ENCODE assay signal across 14 cellular contexts in genomic region chr3:120496278-120496975, GRCh38. TPM values are rescaled to one million over a fixed set of nuclear protein-coding genes. Genes with fewer than 3 reads are reported as not detected.
DNase-seq lines count a peak whose midpoint lies in the region; ATAC-seq, FAIRE-seq and TF ChIP-seq lines count a peak whose summit lies in the region.
"Had no signal": no experiment of that assay in that cellular context is flagged by ENCODE, and none has a peak within 500 bp of the region (broad histone marks: within the 10 kb centered on the region; RNA-seq: fewer than 3 reads in every experiment).

No MANE protein-coding gene starts in this region.

- H3K4me1 ChIP-seq in aorta (ENCODE audit: control insufficient read depth in 1 of 2, insufficient read depth in 2 of 2, low read length in 2 of 2) = peaks cover 0 to 1% of the 10 kb centered on the region in 2 donors
- H3K4me1 ChIP-seq: colonic mucosa had no signal

- no peak overlapping the region for H3K4me3 Mint-ChIP-seq in chondrocyte (ENCODE audit: unreplicated experiment)
- H3K4me3 Mint-ChIP-seq: immature natural killer cell had no signal

- H3K9me3 Mint-ChIP-seq in chondrocyte (ENCODE audit: low read depth) = peaks cover 14% of the 10 kb centered on the region

- no peaks in the 10 kb centered on the region for H3K9me3 ChIP-seq in aorta (ENCODE audit: control insufficient read depth, low read length)
- H3K9me3 ChIP-seq: colonic mucosa had no signal

- H3K4me3 ChIP-seq in kidney epithelial cell (ENCODE audit: low read depth, low read length) (no peak overlapping the region), aorta (ENCODE audit: low read length in 2 of 2) (no peak overlapping the region)
- H3K4me3 ChIP-seq: colonic mucosa had no signal

- H3K27me3 ChIP-seq in kidney epithelial cell (ENCODE audit: control insufficient read depth, insufficient read depth, low read length) (no peaks in the 10 kb centered on the region), aorta (ENCODE audit: control insufficient read depth in 1 of 2, insufficient read depth in 2 of 2, low read length in 1 of 2) (no peaks in the 10 kb centered on the region)
- H3K27me3 ChIP-seq: colonic mucosa had no signal

- H3K4me1 Mint-ChIP-seq in chondrocyte (ENCODE audit: low read depth) = peaks cover 48% of the 10 kb centered on the region
- H3K4me1 Mint-ChIP-seq: immature natural killer cell had no signal

- no peak for FAIRE-seq in GM12891 (lab: Jason Lieb, UNC)

- H3K27ac ChIP-seq in aorta (ENCODE audit: low read depth in 1 of 2, low read length in 2 of 2) = peak overlapping the region; percentile 23 to 80
- H3K27ac ChIP-seq: colonic mucosa had no signal

- peaks cover 3% of the 10 kb centered on the region for H3K36me3 Mint-ChIP-seq in chondrocyte (ENCODE audit: low read depth)

- intact Hi-C loops in Right ventricle myocardium inferior (cut with DNase I) (no loop called here), cardiac septum (cut with DNase I) (loop anchor here (5.0 kb wide), 1 partner anchor 44 kb away; the partner anchor contains the start of gene FSTL1), aorta (cut with DNase I) (loop anchor here (5.0 kb wide), 3 partner anchors 34 to 49 kb away; partner anchors contain the start of gene FSTL1 (in 1 of the 2))

- WGBS in aorta, 2 donors = 10 to 17% methylated on average over 3 of the region's 3 CpGs

- H3K27ac Mint-ChIP-seq in chondrocyte (ENCODE audit: unreplicated experiment) = peak overlapping the region; percentile 81
- H3K27ac Mint-ChIP-seq: immature natural killer cell had no signal

- no peaks in the 10 kb centered on the region for H3K27me3 Mint-ChIP-seq in chondrocyte (ENCODE audit: low read depth)

- TF ChIP-seq CTCF in chondrocyte (IDR thresholded peaks at IDR 0.05) = no peak
- TF ChIP-seq CTCF in kidney epithelial cell (IDR thresholded peaks at IDR 0.05; ENCODE audit: insufficient read depth, low read length, poor library complexity, severe bottlenecking) = no peak

- DNase-seq in Right ventricle myocardium inferior (ENCODE audit: missing footprints) (no peak), cardiac septum (ENCODE audit: low spot score) (no peak), chondrocyte (ENCODE audit: low spot score) (no peak), kidney epithelial cell (ENCODE audit: low read depth) (peak; percentile 34), aorta (no peak), GM12891 (ENCODE audit: insufficient read length, low spot score) (no peak)
- DNase-seq in NK-92 treated with Interleukin-12 subunit alpha and Interleukin-12 subunit beta, amount 100 ng/mL, for 24 hours (lab: John Stamatoyannopoulos, UW) = no peak
- DNase-seq: 8988T, activated T-cell treated with anti-CD3 and anti-CD28 coated beads for 4 hours, colonic mucosa, immature natural killer cell, NCI-H526, T-helper 9 cell had no signal

- H3K36me3 ChIP-seq in kidney epithelial cell (ENCODE audit: control insufficient read depth, insufficient read depth, low read length) (no peaks in the 10 kb centered on the region), aorta (ENCODE audit: control insufficient read depth in 1 of 2, insufficient read depth in 2 of 2, low read length in 1 of 2) (peaks cover 0 to 2% of the 10 kb centered on the region in 2 donors)
- H3K36me3 ChIP-seq: colonic mucosa had no signal

- ATAC-seq in Right ventricle myocardium inferior = peak; percentile 45
- peak; percentile 69 for ATAC-seq in aorta (ENCODE audit: low FRiP score)
- no peak for ATAC-seq in GM21423 (IDR thresholded peaks at IDR 0.05; ENCODE audit: unreplicated experiment)

- TF ChIP-seq POLR2A in GM12891 (IDR thresholded peaks at IDR 0.05; ENCODE audit: low read depth, low read length) = no peak

TF ChIP-seq in GM12891, 5 proteins besides CTCF, POLR2A, EP300 and RAD21:
- no peak for TF ChIP-seq SPI1 (IDR thresholded peaks at IDR 0.05; ENCODE audit: low read depth, low read length)
- TF ChIP-seq PAX5 (IDR thresholded peaks at IDR 0.05; ENCODE audit: insufficient read depth, low read length, severe bottlenecking) = no peak
- no peak for TF ChIP-seq POU2F2 (IDR thresholded peaks at IDR 0.05; ENCODE audit: low read depth, low read length)
- TF ChIP-seq TAF1 (IDR thresholded peaks at IDR 0.05; ENCODE audit: low read depth, low read length) = no peak
- no peak for TF ChIP-seq POLR2AphosphoS5 (IDR thresholded peaks at IDR 0.05; ENCODE audit: low read depth, low read length)

RNA-seq across cellular contexts. Expression of gene FSTL1, which starts 45.6 kb away (rescaled TPM):
- total RNA-seq in Right ventricle myocardium inferior = 217 TPM
- 140 TPM for total RNA-seq in cardiac septum
- 2,561 to 3,511 TPM (median 3,398 TPM) in 3 replicates for total RNA-seq in chondrocyte
- total RNA-seq in kidney epithelial cell = 142 and 163 TPM in 2 replicates
- total RNA-seq in aorta = 100 to 1,000 TPM; 716 to 833 TPM
- 100 to 1,000 TPM; 103 to 319 TPM for polyA plus RNA-seq in aorta
- polyA plus RNA-seq in GM12891 (2012; ENCODE audit: low read depth, missing spikeins) = 0.09 TPM
